ENCODE assay signal across 13 cellular contexts in the genomic region with DNA sequence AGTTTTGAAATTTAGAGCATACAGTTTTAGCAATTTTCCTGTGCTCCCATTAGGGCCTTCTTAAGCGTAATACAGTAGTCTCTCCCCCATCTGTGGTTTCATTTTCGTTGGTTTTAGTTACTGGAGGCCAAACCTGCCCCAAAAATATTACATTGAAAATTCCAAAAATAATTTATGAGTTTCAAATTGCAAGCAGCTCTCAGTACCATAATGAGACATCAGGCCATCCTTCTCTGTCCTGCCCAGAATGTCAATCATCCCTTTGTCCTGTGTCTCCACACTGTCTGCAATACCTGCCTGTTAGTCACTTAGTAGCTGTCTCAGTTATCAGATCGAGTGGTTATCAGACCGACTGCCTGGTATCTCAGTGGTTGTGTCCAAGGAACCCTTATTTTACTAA. TPM values are rescaled to one million over a fixed set of nuclear protein-coding genes. Genes with fewer than 3 reads are reported as not detected.
DNase-seq lines count a peak whose midpoint lies in the region; ATAC-seq and TF ChIP-seq lines count a peak whose summit lies in the region.
"Had no signal": no experiment of that assay in that cellular context is flagged by ENCODE, and none has a peak within 500 bp of the region (broad histone marks: within the 10 kb centered on the region; RNA-seq: fewer than 3 reads in every experiment).

No MANE protein-coding gene starts in this region.

- H3K4me3 ChIP-seq in testis: no peak overlapping the region
- H3K4me3 ChIP-seq: hepatocyte had no signal

- TF ChIP-seq POLR2A in testis (IDR thresholded peaks at IDR 0.05): no peak

- no peaks in the 10 kb centered on the region for H3K27me3 ChIP-seq in testis
- H3K27me3 ChIP-seq: hepatocyte had no signal

- H3K4me1 ChIP-seq in testis: no peaks in the 10 kb centered on the region

- ATAC-seq in GM19438 (IDR thresholded peaks at IDR 0.05; ENCODE audit: low read depth, unreplicated experiment): peak; percentile 71
- ATAC-seq in HG02884 (IDR thresholded peaks at IDR 0.05; ENCODE audit: unreplicated experiment): peak; percentile 92
- ATAC-seq in HG03575 (IDR thresholded peaks at IDR 0.05; ENCODE audit: extremely low read depth, insufficient number of reproducible peaks, low FRiP score, unreplicated experiment): peak; percentile 91

- intact Hi-C loops in testis (cut with DNase I; ENCODE audit: low total_unique reads): no loop called here

- 75 to 79% methylated on average over 4 of the region's 4 CpGs for WGBS in testis, 2 donors

- in situ Hi-C loops in GM13977 (cut with MboI; ENCODE audit: low pct_unique_long_range_greater_than_20kb, low sequenced_read_pairs, unreplicated experiment): no loop called here

- H3K9me3 ChIP-seq in testis: no peaks in the 10 kb centered on the region

- DNase-seq in GM13977 (ENCODE audit: low spot score) (peak; percentile 48), testis (no peak), NCI-H524 treated with DMSO at 0.1 percent for 48 hours (lab: John Stamatoyannopoulos, UW) (no peak)
- no peak for DNase-seq in activated effector memory CD4-positive, alpha-beta T cell treated with Interleukin-2 at 50 U/mL for 16 hours
- no peak for DNase-seq in NK-92 treated with Interleukin-12 subunit alpha and Interleukin-12 subunit beta, amount 100 ng/mL, for 24 hours (lab: John Stamatoyannopoulos, UW)
- DNase-seq: activated naive CD4-positive, alpha-beta T cell treated with anti-CD3 and anti-CD28 coated beads for 36 hours; GDM1; NCI-H187 treated with DMSO at 0.1 percent for 48 hours had no signal

- H3K27ac ChIP-seq in testis: no peak overlapping the region
- H3K27ac ChIP-seq: hepatocyte, VCaP had no signal

- TF ChIP-seq CTCF in GM13977 (IDR thresholded peaks at IDR 0.05; ENCODE audit: extremely low read depth, insufficient read depth, missing control alignments): no peak
- TF ChIP-seq CTCF in testis (IDR thresholded peaks at IDR 0.05): no peak

- H3K36me3 ChIP-seq in testis (ENCODE audit: low read depth, missing control alignments): no peaks in the 10 kb centered on the region

RNA-seq across cellular contexts. Expression of a gene that starts 45.4 kb away (rescaled TPM):
- 10 to 100 TPM; 61.0 to 76.3 TPM for total RNA-seq in testis
- 96.2 TPM for polyA plus RNA-seq in testis (ENCODE audit: insufficient read depth, low read depth, low replicate concordance)

RNA-seq across cellular contexts. Expression of a gene that starts 54.7 kb away (rescaled TPM):
- 10 to 100 TPM; 10.4 to 15.7 TPM for total RNA-seq in testis
- polyA plus RNA-seq in testis (ENCODE audit: insufficient read depth, low read depth, low replicate concordance): 46.0 TPM
